8 cellular contexts compared by ENCODE assay signal in genomic region chr6:149925974-149926777, GRCh38. TPM values are rescaled to one million over a fixed set of nuclear protein-coding genes. Genes with fewer than 3 reads are reported as not detected.
DNase-seq lines count a peak whose midpoint lies in the region; ATAC-seq and TF ChIP-seq lines count a peak whose summit lies in the region.

No MANE protein-coding gene starts in this region.

- no peaks in the 10 kb centered on the region for H3K27me3 ChIP-seq in Karpas-422 (ENCODE audit: low read length)
- H3K27me3 ChIP-seq in SJCRH30: peaks cover 10% of the 10 kb centered on the region
- no peaks in the 10 kb centered on the region for H3K27me3 ChIP-seq in testis

- DNase-seq in GM10266 (ENCODE audit: extremely low spot score) (no peak), Karpas-422 (peak; percentile 90), SJCRH30 (peak; percentile 91 to 95), glomerular endothelial cell (ENCODE audit: extremely low read depth, low read depth, low spot score) (peak; percentile 36), omental fat pad (ENCODE audit: low spot score) (peak; percentile 92), testis (peak; percentile 96)
- DNase-seq in activated naive CD4-positive, alpha-beta T cell (lab: John Stamatoyannopoulos, UW): peak; percentile 15 to 61 (median 46)

- H3K27ac ChIP-seq in Karpas-422 (ENCODE audit: low read length) (no peak overlapping the region), SJCRH30 (no peak overlapping the region), testis (peak overlapping the region in 1 of 2 donors; percentile 61)

- H3K9me2 ChIP-seq in Karpas-422 (replicated peaks; ENCODE audit: insufficient read depth, low read length): no peaks in the 10 kb centered on the region

- no peak for TF ChIP-seq POLR2A in testis (IDR thresholded peaks at IDR 0.05)

- H3K36me3 ChIP-seq in Karpas-422 (ENCODE audit: insufficient read depth, low read length) (no peaks in the 10 kb centered on the region), SJCRH30 (no peaks in the 10 kb centered on the region), testis (ENCODE audit: low read depth, missing control alignments) (no peaks in the 10 kb centered on the region)

- H4K20me1 ChIP-seq in Karpas-422 (ENCODE audit: insufficient read depth, low read depth, low read length): 0 out of 2 replicates have a peak, but pooled peaks cover 2% of the 10 kb centered on the region

- peak; percentile 68 for TF ChIP-seq CTCF in GM10266 (IDR thresholded peaks at IDR 0.05; ENCODE audit: control insufficient read depth, insufficient read depth, low read depth, missing control alignments)
- TF ChIP-seq CTCF in omental fat pad (IDR thresholded peaks at IDR 0.05): peak in 2 of 3 donors; percentile 75 to 95
- TF ChIP-seq CTCF in testis (IDR thresholded peaks at IDR 0.05): peak; percentile 87 to 98 (median 94)

- ATAC-seq in omental fat pad (ENCODE audit: low FRiP score) (peak; percentile 90), GM18858 (IDR thresholded peaks at IDR 0.05; ENCODE audit: unreplicated experiment) (no peak)

- WGBS in testis, 2 donors: 3% methylated on average over 20 to 28 of the region's 31 CpGs

- H3K9me3 ChIP-seq in Karpas-422 (ENCODE audit: low read length): no peaks in the 10 kb centered on the region
- H3K9me3 ChIP-seq in SJCRH30 (replicated peaks): no peaks in the 10 kb centered on the region
- H3K9me3 ChIP-seq in testis: no peaks in the 10 kb centered on the region

- intact Hi-C loops in testis (cut with DNase I; ENCODE audit: low total_unique reads): loop anchor here (5.0 to 10.0 kb wide), 2 partner anchors 89 to 191 kb away; no protein-coding TSS in a partner anchor

- no peak overlapping the region for H3K4me3 ChIP-seq in Karpas-422 (ENCODE audit: low read length)
- peak overlapping the region; percentile 48 for H3K4me3 ChIP-seq in SJCRH30
- H3K4me3 ChIP-seq in testis: peak overlapping the region; percentile 50 to 56

- H3K4me1 ChIP-seq in Karpas-422 (ENCODE audit: low read length): peaks cover 15% of the 10 kb centered on the region
- peaks cover 3% of the 10 kb centered on the region; the same call in 1 of the 2 replicates for H3K4me1 ChIP-seq in SJCRH30
- peaks cover 9% of the 10 kb centered on the region for H3K4me1 ChIP-seq in testis

- H2AFZ ChIP-seq in Karpas-422 (ENCODE audit: low read length): no peak overlapping the region

- peak overlapping the region; percentile 50 for H3K4me2 ChIP-seq in Karpas-422 (ENCODE audit: low read depth, low read length, poor library complexity, severe bottlenecking)

- H3K79me2 ChIP-seq in Karpas-422 (ENCODE audit: low read length): no peaks in the 10 kb centered on the region

- no peak overlapping the region for H3K9ac ChIP-seq in Karpas-422 (ENCODE audit: low read length)

RNA-seq across cellular contexts. Expression of gene RAET1G, which starts 3.3 kb away (rescaled TPM):
- total RNA-seq in Karpas-422 (2014; rRNA removed; shearing (Covaris generic); ENCODE audit: low replicate concordance): not detected in 2 replicates
- not detected in 2 replicates for total RNA-seq in SJCRH30 (2014; rRNA removed; shearing (Covaris generic))
- total RNA-seq in glomerular endothelial cell (0.58 TPM in 1 of 2 replicates, not detected in the other), omental fat pad (10 to 100 TPM in 2 of 4 donors, 1 to 10 TPM in 1, not detected in 1; 3.6 to 19.5 (median 10.8) TPM), testis (not detected)
- polyA plus RNA-seq in testis (ENCODE audit: insufficient read depth, low read depth, low replicate concordance): 0.30 TPM

RNA-seq across cellular contexts. Expression of gene ULBP2, which starts 15.6 kb away (rescaled TPM):
- total RNA-seq in Karpas-422 (2014; rRNA removed; shearing (Covaris generic); ENCODE audit: low replicate concordance): 0.56 and 0.76 TPM in 2 replicates
- total RNA-seq in SJCRH30 (2014; rRNA removed; shearing (Covaris generic)): 2.7 and 2.9 TPM in 2 replicates
- total RNA-seq in glomerular endothelial cell (9.7 and 19.0 TPM in 2 replicates), omental fat pad (1 to 10 TPM in 3 of 4 donors, not detected in 1; 1.1 to 2.5 (median 1.2) TPM), testis (1 to 10 TPM; 1.5 to 2.0 TPM)
- 1.9 TPM for polyA plus RNA-seq in testis (ENCODE audit: insufficient read depth, low read depth, low replicate concordance)

RNA-seq across cellular contexts. Expression of gene RAET1E, which starts 28.3 kb away (rescaled TPM):
- not detected in 2 replicates for total RNA-seq in Karpas-422 (2014; rRNA removed; shearing (Covaris generic); ENCODE audit: low replicate concordance)
- total RNA-seq in SJCRH30 (2014; rRNA removed; shearing (Covaris generic)): not detected in 2 replicates
- 0.39 TPM in 1 of 2 replicates, not detected in the other for total RNA-seq in glomerular endothelial cell
- total RNA-seq in omental fat pad: 10 to 100 TPM in 1 of 4 donors, 1 to 10 TPM in 3; 1.4 to 17.5 (median 2.7) TPM
- total RNA-seq in testis: under 1 TPM; 0.31 TPM
- polyA plus RNA-seq in testis (ENCODE audit: insufficient read depth, low read depth, low replicate concordance): 0.30 TPM

RNA-seq across cellular contexts. Expression of gene ULBP1, which starts 37.6 kb away (rescaled TPM):
- 1.0 and 5.1 TPM in 2 replicates for total RNA-seq in Karpas-422 (2014; rRNA removed; shearing (Covaris generic); ENCODE audit: low replicate concordance)
- 0.99 and 1.7 TPM in 2 replicates for total RNA-seq in SJCRH30 (2014; rRNA removed; shearing (Covaris generic))
- 3.3 and 4.1 TPM in 2 replicates for total RNA-seq in glomerular endothelial cell
- total RNA-seq in omental fat pad: under 1 TPM in 2 of 4 donors, not detected in 2; 0.25 to 0.37 TPM
- 1 to 10 TPM; 4.7 to 5.9 TPM for total RNA-seq in testis
- 2.3 TPM for polyA plus RNA-seq in testis (ENCODE audit: insufficient read depth, low read depth, low replicate concordance)
